13 cellular contexts compared by ENCODE assay signal in the genomic region with DNA sequence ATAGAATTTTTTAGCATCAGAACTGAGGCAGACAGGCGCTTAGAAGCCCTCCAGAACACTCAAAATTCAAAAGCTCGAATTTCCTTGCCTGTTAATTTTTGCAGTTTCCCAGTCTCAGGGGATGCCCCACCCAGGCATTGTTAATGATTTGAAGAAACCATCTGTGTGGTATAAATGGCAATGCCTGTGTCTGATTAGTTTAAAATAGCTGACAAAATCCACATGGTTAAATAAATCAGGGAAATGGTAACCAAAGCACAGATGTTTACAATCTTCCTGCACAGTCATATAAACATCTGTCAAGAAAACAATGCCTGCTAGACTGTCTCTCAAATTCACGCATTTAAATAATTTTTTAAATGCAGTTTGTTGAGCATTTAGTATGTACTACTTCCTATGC.
"Had no signal": no experiment of that assay in that cellular context is flagged by ENCODE, and none has a peak within 500 bp of the region (broad histone marks: within the 10 kb centered on the region; RNA-seq: fewer than 3 reads in every experiment).

No MANE protein-coding gene starts in this region.

- H3K36me3 ChIP-seq: colonic mucosa, pancreas, upper lobe of right lung had no signal

- H3K4me1 ChIP-seq: colonic mucosa, pancreas, upper lobe of right lung had no signal

- H3K9me3 ChIP-seq: colonic mucosa, pancreas, upper lobe of right lung had no signal

- H3K27me3 ChIP-seq: colonic mucosa, pancreas, upper lobe of right lung had no signal

- H3K27ac ChIP-seq: colonic mucosa, pancreas, upper lobe of right lung had no signal

- H3K4me3 ChIP-seq: colonic mucosa, pancreas, upper lobe of right lung had no signal

- DNase-seq: activated CD4-positive, alpha-beta T cell treated with anti-CD3 and anti-CD28 coated beads for 48 hours; activated CD8-positive, alpha-beta memory T cell treated with anti-CD3 and anti-CD28 coated beads, Interleukin-2, amount 50 U/mL, for 48 hours; activated CD8-positive, alpha-beta T cell treated with anti-CD3 and anti-CD28 coated beads, Interleukin-2, amount 10 ng/mL, durations not matched to agents 7 days and 5 days; activated naive CD4-positive, alpha-beta T cell treated with Interleukin-2 at 50 U/mL for 16 hours; caudate nucleus; colonic mucosa; immature natural killer cell; left cardiac atrium; mammary epithelial cell; pancreas; stimulated activated CD4-positive, alpha-beta T cell treated with anti-CD3 and anti-CD28 coated beads, Interleukin-4, amount 100 ng/mL, for 24 hours; T-helper 1 cell; upper lobe of right lung had no signal
